Comparison of ENCODE assay signal across 16 cellular contexts in the genomic region with DNA sequence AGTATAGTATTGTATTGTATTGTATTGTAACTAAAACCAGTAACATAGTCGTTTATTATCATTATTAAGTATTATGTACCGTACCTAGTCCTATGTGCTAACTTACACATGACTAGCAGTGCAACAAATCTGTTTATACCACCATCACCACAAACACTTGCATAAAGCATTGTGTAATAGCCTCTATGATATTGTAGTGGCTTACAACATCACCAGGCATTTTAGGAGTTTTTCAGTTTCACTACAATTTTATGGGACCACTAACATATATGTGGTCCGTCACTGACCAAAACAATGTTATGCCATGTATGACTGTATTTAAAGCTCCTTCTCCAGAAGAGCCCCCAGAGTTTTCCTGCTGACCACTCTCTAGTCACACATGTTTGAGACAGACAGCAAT.
"Had no signal": no experiment of that assay in that cellular context is flagged by ENCODE, and none has a peak within 500 bp of the region (broad histone marks: within the 10 kb centered on the region; RNA-seq: fewer than 3 reads in every experiment).

No MANE protein-coding gene starts in this region.

- H3K27me3 ChIP-seq: ascending aorta, colonic mucosa, thyroid gland, vagina had no signal

- H3K27ac Mint-ChIP-seq: activated CD8-positive, alpha-beta T cell treated with anti-CD3 and anti-CD28 coated beads for 36 hours; activated naive CD8-positive, alpha-beta T cell treated with anti-CD3 and anti-CD28 coated beads, Interleukin-2, amount 10 ng/mL, durations not matched to agents 7 days and 5 days; activated T-cell treated with anti-CD3 and anti-CD28 coated beads, Interleukin-2, amount 50 U/mL, for 72 hours had no signal

- H3K9me3 Mint-ChIP-seq: activated CD8-positive, alpha-beta T cell treated with anti-CD3 and anti-CD28 coated beads for 36 hours; activated T-cell treated with anti-CD3 and anti-CD28 coated beads, Interleukin-2, amount 50 U/mL, for 72 hours had no signal

- H3K36me3 ChIP-seq: ascending aorta, colonic mucosa, thyroid gland, vagina, WERI-Rb-1 had no signal

- H3K36me3 Mint-ChIP-seq: activated naive CD8-positive, alpha-beta T cell treated with anti-CD3 and anti-CD28 coated beads, Interleukin-2, amount 10 ng/mL, durations not matched to agents 7 days and 5 days had no signal

- H3K9me3 ChIP-seq: ascending aorta, colonic mucosa, thyroid gland, vagina had no signal

- ATAC-seq: activated CD8-positive, alpha-beta T cell treated with anti-CD3 and anti-CD28 coated beads for 36 hours; activated T-cell treated with anti-CD3 and anti-CD28 coated beads, Interleukin-2, amount 50 U/mL, for 72 hours had no signal

- H3K4me1 ChIP-seq: ascending aorta, colonic mucosa, thyroid gland, vagina had no signal

- H3K27me3 Mint-ChIP-seq: activated CD8-positive, alpha-beta T cell treated with anti-CD3 and anti-CD28 coated beads for 36 hours; activated naive CD8-positive, alpha-beta T cell treated with anti-CD3 and anti-CD28 coated beads, Interleukin-2, amount 10 ng/mL, durations not matched to agents 7 days and 5 days had no signal

- H3K4me1 Mint-ChIP-seq: activated naive CD8-positive, alpha-beta T cell treated with anti-CD3 and anti-CD28 coated beads, Interleukin-2, amount 10 ng/mL, durations not matched to agents 7 days and 5 days had no signal

- H3K27ac ChIP-seq: ascending aorta, colonic mucosa, thyroid gland, vagina, WERI-Rb-1 had no signal

- H3K4me3 Mint-ChIP-seq: activated CD8-positive, alpha-beta T cell treated with anti-CD3 and anti-CD28 coated beads for 36 hours; activated naive CD8-positive, alpha-beta T cell treated with anti-CD3 and anti-CD28 coated beads, Interleukin-2, amount 10 ng/mL, durations not matched to agents 7 days and 5 days; activated T-cell treated with anti-CD3 and anti-CD28 coated beads, Interleukin-2, amount 50 U/mL, for 72 hours; neural crest cell had no signal

- H3K4me3 ChIP-seq: ascending aorta, colonic mucosa, smooth muscle cell, thyroid gland, vagina had no signal

- DNase-seq: activated CD4-positive, alpha-beta T cell treated with anti-CD3 and anti-CD28 coated beads for 4 hours; activated CD8-positive, alpha-beta memory T cell treated with anti-CD3 and anti-CD28 coated beads, Interleukin-2, amount 50 U/mL, for 4 hours; activated CD8-positive, alpha-beta T cell treated with anti-CD3 and anti-CD28 coated beads for 36 hours; activated gamma-delta T cell treated with Interleukin-2 at 50 U/mL for 16 hours; activated naive CD8-positive, alpha-beta T cell treated with anti-CD3 and anti-CD28 coated beads, Interleukin-2, amount 10 ng/mL, durations not matched to agents 7 days and 5 days; activated T-cell treated with anti-CD3 and anti-CD28 coated beads, Interleukin-2, amount 50 U/mL, for 72 hours; colonic mucosa; effector CD4-positive, alpha-beta T cell; hippocampal formation; thyroid gland; WERI-Rb-1 had no signal

- FAIRE-seq: endothelial cell of umbilical vein had no signal
